8 cellular contexts compared by ENCODE assay signal in genomic region chr16:8622315-8622656, GRCh38. TPM values are rescaled to one million over a fixed set of nuclear protein-coding genes. Genes with fewer than 3 reads are reported as not detected.
A peak's percentile ranks its signal among the peaks of the same experiment; 100 is the strongest.
DNase-seq lines count a peak whose midpoint lies in the region; ATAC-seq and TF ChIP-seq lines count a peak whose summit lies in the region.

No MANE protein-coding gene starts in this region.

- peak overlapping the region; percentile 73 to 93 (median 88) for H3K27ac Mint-ChIP-seq in CD8-positive, alpha-beta memory T cell
- peak overlapping the region; percentile 89 for H3K27ac Mint-ChIP-seq in activated T-helper 17 cell treated with anti-CD3 and anti-CD28 coated beads, Interleukin-2, amount 50 U/mL, for 72 hours

- no peak for TF ChIP-seq CTCF in thyroid gland (IDR thresholded peaks at IDR 0.05)

- CTCF ChIA-PET in CD8-positive, alpha-beta memory T cell (lab: Charles Lee), result interaction anchor here (1.2 kb wide), 1 partner anchor 257 kb away, joined by 3 read pairs; no protein-coding TSS in a partner anchor

- ATAC-seq in HG02840 (IDR thresholded peaks at IDR 0.05; ENCODE audit: low FRiP score, unreplicated experiment), result peak; percentile 5
- no peak for ATAC-seq in activated T-helper 17 cell treated with anti-CD3 and anti-CD28 coated beads, Interleukin-2, amount 50 U/mL, for 72 hours (replicated peaks)

- H3K27me3 Mint-ChIP-seq in CD8-positive, alpha-beta memory T cell, result peaks cover 3 to 5% of the 10 kb centered on the region in 2 donors
- H3K27me3 Mint-ChIP-seq in activated T-helper 17 cell treated with anti-CD3 and anti-CD28 coated beads, Interleukin-2, amount 50 U/mL, for 72 hours, result peaks cover 4% of the 10 kb centered on the region

- no peak for TF ChIP-seq POLR2A in thyroid gland (IDR thresholded peaks at IDR 0.05)

- peaks cover 4% of the 10 kb centered on the region for H3K36me3 ChIP-seq in CD8-positive, alpha-beta memory T cell (ENCODE audit: insufficient read depth, low read length)
- H3K36me3 ChIP-seq in thyroid gland, result peaks cover 13 to 17% of the 10 kb centered on the region in 2 donors

- peaks cover 15% of the 10 kb centered on the region for H3K4me1 ChIP-seq in CD8-positive, alpha-beta memory T cell (ENCODE audit: insufficient read depth, low read length)
- H3K4me1 ChIP-seq in thyroid gland, result peaks cover 9 to 13% of the 10 kb centered on the region in 2 donors

- H3K27me3 ChIP-seq in CD8-positive, alpha-beta memory T cell (ENCODE audit: insufficient read depth, low read length, poor library complexity, severe bottlenecking), result no peaks in the 10 kb centered on the region
- H3K27me3 ChIP-seq in thyroid gland, result no peaks in the 10 kb centered on the region

- H3K9me3 ChIP-seq in CD8-positive, alpha-beta memory T cell (ENCODE audit: low read length), result no peaks in the 10 kb centered on the region
- H3K9me3 ChIP-seq in thyroid gland, result no peaks in the 10 kb centered on the region

- no peak for DNase-seq in CD8-positive, alpha-beta memory T cell
- DNase-seq in iPS-NIHi11 (ENCODE audit: low spot score) (peak; percentile 50), thyroid gland (no peak), NCI-H748 (lab: John Stamatoyannopoulos, UW; ENCODE audit: unreplicated experiment) (no peak), ecto neural progenitor cell (ENCODE audit: low spot score) (no peak), iPS-NIHi7 (ENCODE audit: extremely low spot score) (no peak)

- WGBS in thyroid gland, 2 donors, result 4% methylated on average over 4 of the region's 4 CpGs

- H3K4me3 ChIP-seq in CD8-positive, alpha-beta memory T cell (ENCODE audit: low read length), result peak overlapping the region; percentile 96
- H3K4me3 ChIP-seq in thyroid gland (replicated peaks in 1 of 3), result peak overlapping the region; percentile 38 to 98 (median 89)

- H3K4me3 Mint-ChIP-seq in CD8-positive, alpha-beta memory T cell, result peak overlapping the region; percentile 90 to 97 (median 93)
- H3K4me3 Mint-ChIP-seq in activated T-helper 17 cell treated with anti-CD3 and anti-CD28 coated beads, Interleukin-2, amount 50 U/mL, for 72 hours, result peak overlapping the region; percentile 90

- intact Hi-C loops in thyroid gland (cut with DNase I), result no loop called here

- peaks cover 20 to 40% (median 33%) of the 10 kb centered on the region in 3 donors for H3K4me1 Mint-ChIP-seq in CD8-positive, alpha-beta memory T cell
- H3K4me1 Mint-ChIP-seq in activated T-helper 17 cell treated with anti-CD3 and anti-CD28 coated beads, Interleukin-2, amount 50 U/mL, for 72 hours, result no peaks in the 10 kb centered on the region

- H3K9me3 Mint-ChIP-seq in CD8-positive, alpha-beta memory T cell, result no peaks in the 10 kb centered on the region
- no peaks in the 10 kb centered on the region for H3K9me3 Mint-ChIP-seq in activated T-helper 17 cell treated with anti-CD3 and anti-CD28 coated beads, Interleukin-2, amount 50 U/mL, for 72 hours

- H3K36me3 Mint-ChIP-seq in CD8-positive, alpha-beta memory T cell, result peaks cover 4 to 30% (median 5%) of the 10 kb centered on the region in 3 donors
- peaks cover 32% of the 10 kb centered on the region for H3K36me3 Mint-ChIP-seq in activated T-helper 17 cell treated with anti-CD3 and anti-CD28 coated beads, Interleukin-2, amount 50 U/mL, for 72 hours (ENCODE audit: low read depth)

- POLR2A ChIA-PET in CD8-positive, alpha-beta memory T cell (lab: Charles Lee), result no interaction called here

- H3K27ac ChIP-seq in CD8-positive, alpha-beta memory T cell (ENCODE audit: low read depth, low read length), result peak overlapping the region; percentile 87
- H3K27ac ChIP-seq in thyroid gland, result peak overlapping the region in 1 of 3 donors; percentile 83

RNA-seq across cellular contexts. Expression of gene METTL22, which starts 0.8 kb away (rescaled TPM):
- 10 to 100 TPM; 21.3 to 24.1 TPM for total RNA-seq in CD8-positive, alpha-beta memory T cell
- 10.8 TPM for polyA plus RNA-seq in CD8-positive, alpha-beta memory T cell
- 10 to 100 TPM; 28.7 to 40.6 TPM for total RNA-seq in activated T-helper 17 cell treated with anti-CD3 and anti-CD28 coated beads, Interleukin-2, amount 50 U/mL, for 72 hours
- total RNA-seq in thyroid gland, result 10 to 100 TPM; 16.5 to 43.2 (median 18.8) TPM

RNA-seq across cellular contexts. Expression of gene TMEM114, which starts 32.0 kb away (rescaled TPM):
- not detected for total RNA-seq in CD8-positive, alpha-beta memory T cell
- polyA plus RNA-seq in CD8-positive, alpha-beta memory T cell, result not detected
- total RNA-seq in activated T-helper 17 cell treated with anti-CD3 and anti-CD28 coated beads, Interleukin-2, amount 50 U/mL, for 72 hours, result not detected
- not detected for total RNA-seq in thyroid gland

RNA-seq across cellular contexts. Expression of gene ABAT, which starts 52.1 kb away (rescaled TPM):
- total RNA-seq in CD8-positive, alpha-beta memory T cell, result 10 to 100 TPM in 1 of 2 experiments, 1 to 10 TPM in 1; 9.8 to 10.1 TPM
- 3.0 TPM for polyA plus RNA-seq in CD8-positive, alpha-beta memory T cell
- total RNA-seq in activated T-helper 17 cell treated with anti-CD3 and anti-CD28 coated beads, Interleukin-2, amount 50 U/mL, for 72 hours, result 10 to 100 TPM in 1 of 2 donors, 1 to 10 TPM in 1; 4.8 to 10.4 TPM
- total RNA-seq in thyroid gland, result 10 to 100 TPM; 10.9 to 53.7 (median 35.9) TPM
